ENCODE assay signal across 9 cellular contexts in genomic region chr16:66605177-66605999, GRCh38. TPM values are rescaled to one million over a fixed set of nuclear protein-coding genes. Genes with fewer than 3 reads are reported as not detected.
A peak's percentile ranks its signal among the peaks of the same experiment; 100 is the strongest.
DNase-seq lines count a peak whose midpoint lies in the region; ATAC-seq, FAIRE-seq and TF ChIP-seq lines count a peak whose summit lies in the region.
"Had no signal": no experiment of that assay in that cellular context is flagged by ENCODE, and none has a peak within 500 bp of the region (broad histone marks: within the 10 kb centered on the region; RNA-seq: fewer than 3 reads in every experiment).

No MANE protein-coding gene starts in this region.

- peak; percentile 55 for ATAC-seq in aorta (ENCODE audit: low FRiP score)

- H3K4me2 ChIP-seq in neural cell (ENCODE audit: low read length), result no peak overlapping the region

- TF ChIP-seq CTCF in neural cell (IDR thresholded peaks at IDR 0.05; ENCODE audit: poor library complexity, severe bottlenecking), result no peak

- H3K36me3 ChIP-seq in neural cell (ENCODE audit: insufficient read depth, low read length) (no peaks in the 10 kb centered on the region), aorta (ENCODE audit: control insufficient read depth in 1 of 2, insufficient read depth in 2 of 2, low read length in 1 of 2) (no peaks in the 10 kb centered on the region)

- 7% methylated on average over 50 to 62 of the region's 62 CpGs for WGBS in aorta, 2 donors

- no peaks in the 10 kb centered on the region for H3F3A ChIP-seq in neural cell (ENCODE audit: insufficient read depth, low read length, poor library complexity, severe bottlenecking)

- FAIRE-seq in HTR-8/SVneo (lab: Jason Lieb, UNC), result no peak

- H3K9ac ChIP-seq in neural cell (ENCODE audit: low read length), result peak overlapping the region; percentile 65

- H3K9me3 ChIP-seq in neural cell (ENCODE audit: low read length), result no peaks in the 10 kb centered on the region
- H3K9me3 ChIP-seq in aorta (ENCODE audit: control insufficient read depth, low read length), result no peaks in the 10 kb centered on the region

- H3K27ac ChIP-seq in neural cell (ENCODE audit: low read length), result no peak overlapping the region
- H3K27ac ChIP-seq in aorta (ENCODE audit: low read depth in 1 of 2, low read length in 2 of 2), result peak overlapping the region; percentile 62 to 70

- H3K79me2 ChIP-seq in neural cell (replicated peaks; ENCODE audit: insufficient read depth, low read length), result no peaks in the 10 kb centered on the region

- DNase-seq in NOMO-1 treated with DMSO at 0.1 percent for 48 hours (lab: John Stamatoyannopoulos, UW; ENCODE audit: unreplicated experiment), result peak; percentile 26
- DNase-seq in NOMO-1 treated with dmso at 0.1 percent for 144 hours (lab: John Stamatoyannopoulos, UW; ENCODE audit: unreplicated experiment), result no peak
- DNase-seq in HTR-8/SVneo (ENCODE audit: insufficient read length, low spot score), result peak; percentile 38
- DNase-seq in activated CD8-positive, alpha-beta memory T cell treated with anti-CD3 and anti-CD28 coated beads, Interleukin-2, amount 50 U/mL, for 48 hours, result peak; percentile 76
- DNase-seq in fibroblast of peridontal ligament (ENCODE audit: extremely low read depth), result peak; percentile 5
- peak; percentile 81 to 88 for DNase-seq in aorta
- DNase-seq in NCI-H1105 treated with DMSO at 0.1 percent for 48 hours (lab: John Stamatoyannopoulos, UW), result no peak

- no peak overlapping the region for H2AFZ ChIP-seq in neural cell (ENCODE audit: low read depth, low read length)

- TF ChIP-seq EP300 in neural cell (conservative IDR thresholded peaks at IDR 0.05; ENCODE audit: poor library complexity, severe bottlenecking), result no peak

- H3K4me3 ChIP-seq in neural cell (ENCODE audit: low read length), result peak overlapping the region; percentile 74
- H3K4me3 ChIP-seq in aorta (ENCODE audit: low read length in 2 of 2), result peak overlapping the region; percentile 69 to 75

- no peaks in the 10 kb centered on the region for H3K27me3 ChIP-seq in neural cell (ENCODE audit: insufficient read depth, low read depth, low read length)
- H3K27me3 ChIP-seq in aorta (ENCODE audit: control insufficient read depth in 1 of 2, insufficient read depth in 2 of 2, low read length in 1 of 2), result no peaks in the 10 kb centered on the region

- intact Hi-C loops in aorta (cut with DNase I), result loop anchor here (5.0 kb wide), 3 partner anchors 147 to 262 kb away; partner anchors contain the start of gene DYNC1LI2 (in 1 of the 2)

- H3K4me1 ChIP-seq in aorta (ENCODE audit: control insufficient read depth in 1 of 2, insufficient read depth in 2 of 2, low read length in 2 of 2), result no peaks in the 10 kb centered on the region

- TF ChIP-seq RAD21 in neural cell (conservative IDR thresholded peaks at IDR 0.05), result no peak

- H3K9me2 ChIP-seq in neural cell (ENCODE audit: insufficient read depth, low read length), result no peaks in the 10 kb centered on the region

- no peaks in the 10 kb centered on the region for H4K20me1 ChIP-seq in neural cell (ENCODE audit: insufficient read depth)

TF ChIP-seq in neural cell, 6 proteins besides CTCF, POLR2A, EP300 and RAD21:
- TF ChIP-seq SMC3 (conservative IDR thresholded peaks at IDR 0.05; ENCODE audit: poor library complexity) (no peak), EZH2 (IDR thresholded peaks at IDR 0.05; ENCODE audit: borderline replicate concordance, insufficient read depth, low read length, poor library complexity, severe bottlenecking) (no peak), MXI1 (conservative IDR thresholded peaks at IDR 0.05; ENCODE audit: poor library complexity, severe bottlenecking) (no peak), REST (IDR thresholded peaks at IDR 0.05; ENCODE audit: borderline replicate concordance) (no peak), POLR2AphosphoS5 (IDR thresholded peaks at IDR 0.05) (no peak), TAF1 (IDR thresholded peaks at IDR 0.05; ENCODE audit: low read depth) (no peak)

RNA-seq across cellular contexts. Expression of gene CMTM3, which starts 0.9 kb away (rescaled TPM):
- polyA plus RNA-seq in neural cell, result 7.7 and 8.2 TPM in 2 replicates
- polyA minus RNA-seq in neural cell, result 4.6 and 6.3 TPM in 2 replicates
- total RNA-seq in aorta, result 10 to 100 TPM; 24.9 to 49.1 TPM
- polyA plus RNA-seq in aorta, result 10 to 100 TPM; 29.5 to 29.9 TPM

RNA-seq across cellular contexts. Expression of gene CMTM2, which starts 26.1 kb away (rescaled TPM):
- polyA plus RNA-seq in neural cell, result 0.25 TPM in 1 of 2 replicates, not detected in the other
- not detected in 2 replicates for polyA minus RNA-seq in neural cell
- total RNA-seq in aorta, result 1 to 10 TPM in 1 of 2 donors, not detected in 1; 1.3 TPM
- not detected for polyA plus RNA-seq in aorta
- total RNA-seq: glomerular endothelial cell had no signal

RNA-seq across cellular contexts. Expression of gene CMTM1, which starts 39.1 kb away (rescaled TPM):
- 1.3 and 1.6 TPM in 2 replicates for polyA plus RNA-seq in neural cell
- polyA minus RNA-seq in neural cell, result 4.7 and 4.9 TPM in 2 replicates
- 1 to 10 TPM; 1.7 to 7.3 TPM for total RNA-seq in aorta
- polyA plus RNA-seq in aorta, result 1 to 10 TPM in 1 of 2 donors, not detected in 1; 2.6 TPM

RNA-seq across cellular contexts. Expression of gene CKLF, which starts 53.0 kb away (rescaled TPM):
- polyA plus RNA-seq in neural cell, result 15.2 and 40.8 TPM in 2 replicates
- 24.8 and 32.9 TPM in 2 replicates for polyA minus RNA-seq in neural cell
- 10 to 100 TPM; 23.4 to 44.4 TPM for total RNA-seq in aorta
- polyA plus RNA-seq in aorta, result 10 to 100 TPM; 19.9 to 45.0 TPM

RNA-seq across cellular contexts. Expression of gene TK2, which starts 55.5 kb away (rescaled TPM):
- polyA plus RNA-seq in neural cell, result 15.9 and 17.8 TPM in 2 replicates
- polyA minus RNA-seq in neural cell, result 12.4 and 14.9 TPM in 2 replicates
- 10 to 100 TPM; 27.4 to 43.4 TPM for total RNA-seq in aorta
- polyA plus RNA-seq in aorta, result 10 to 100 TPM; 18.9 to 30.3 TPM

Comparison
In these comparisons a context has a peak if more than half of its experiments do, and no peak if none do; other contexts are left out.
1. DNase-seq: peak in NOMO-1 treated with DMSO at 0.1 percent for 48 hours (single experiment), HTR-8/SVneo (single experiment), activated CD8-positive, alpha-beta memory T cell treated with anti-CD3 and anti-CD28 coated beads, Interleukin-2, amount 50 U/mL, for 48 hours (single experiment), fibroblast of peridontal ligament (single experiment) and aorta (2 of 2); none in NOMO-1 treated with dmso at 0.1 percent for 144 hours (single experiment) and NCI-H1105 treated with DMSO at 0.1 percent for 48 hours (single experiment).